Comparison of ENCODE assay signal across 1 cellular context in genomic region chr4:992297-993110, GRCh38.
A peak's percentile ranks its signal among the peaks of the same experiment; 100 is the strongest.
TF ChIP-seq lines count a peak whose summit lies in the region.

No MANE protein-coding gene starts in this region.

TF ChIP-seq in HepG2, 621 proteins besides CTCF, POLR2A, EP300 and RAD21 (continued from another document and continues in another):
- TF ChIP-seq ZNF503 (CRISPR knock-in tag; IDR thresholded peaks at IDR 0.05) (no peak), ZNF644 (CRISPR knock-in tag; IDR thresholded peaks at IDR 0.05; ENCODE audit: low read depth) (no peak), HNRNPL (IDR thresholded peaks at IDR 0.05; ENCODE audit: low read depth, low read length) (peak; percentile 96), NFAT5 (CRISPR knock-in tag; IDR thresholded peaks at IDR 0.05) (no peak), ZBTB43 (CRISPR knock-in tag; conservative IDR thresholded peaks at IDR 0.05) (peak; percentile 75; the same call in 1 of the 2 replicates), ZBTB2 (CRISPR knock-in tag; IDR thresholded peaks at IDR 0.05; ENCODE audit: low read depth) (peak; percentile 66), ZNF776 (CRISPR knock-in tag; IDR thresholded peaks at IDR 0.05) (no peak), ZNF317 (CRISPR knock-in tag; IDR thresholded peaks at IDR 0.05) (0 out of 2 replicates have a peak, but pooled peaks have one; percentile 49), SPEN (CRISPR knock-in tag; IDR thresholded peaks at IDR 0.05; ENCODE audit: low read depth) (peak; percentile 94), ZNF274 (CRISPR knock-in tag; IDR thresholded peaks at IDR 0.05) (peak; percentile 48; the same call in 1 of the 2 replicates), ZNF569 (CRISPR knock-in tag; IDR thresholded peaks at IDR 0.05; ENCODE audit: borderline replicate concordance) (peak; percentile 13; the same call in 1 of the 2 replicates), CREB1 (IDR thresholded peaks at IDR 0.05) (peak; percentile 42; the same call in 1 of the 2 replicates), CREB1 (CRISPR knock-in tag; IDR thresholded peaks at IDR 0.05) (no peak), MED8 (CRISPR knock-in tag; IDR thresholded peaks at IDR 0.05; ENCODE audit: insufficient replicate concordance) (peak; percentile 21), NCOA1 (CRISPR knock-in tag; IDR thresholded peaks at IDR 0.05) (peak; percentile 30; the same call in 1 of the 2 replicates), ZNF597 (CRISPR knock-in tag; IDR thresholded peaks at IDR 0.05) (no peak), ZNF816 (CRISPR knock-in tag; IDR thresholded peaks at IDR 0.05; ENCODE audit: borderline replicate concordance) (peak; percentile 79), KLF6 (CRISPR knock-in tag; IDR thresholded peaks at IDR 0.05) (peak; percentile 88), MEF2D (CRISPR knock-in tag; IDR thresholded peaks at IDR 0.05) (peak; percentile 82), JARID2 (CRISPR knock-in tag; IDR thresholded peaks at IDR 0.05; ENCODE audit: insufficient replicate concordance) (no peak), FOSL1 (CRISPR knock-in tag; IDR thresholded peaks at IDR 0.05; ENCODE audit: borderline replicate concordance) (no peak), UBTF (CRISPR knock-in tag; IDR thresholded peaks at IDR 0.05) (peak; percentile 93), KAT7 (CRISPR knock-in tag; IDR thresholded peaks at IDR 0.05; ENCODE audit: borderline replicate concordance) (peak; percentile 85), REST (IDR thresholded peaks at IDR 0.05; ENCODE audit: borderline replicate concordance in 1 of 2, low read depth in 1 of 2, low read length in 2 of 2) (peak in 1 of 2 experiments; percentile 49; a peak in 1 of 4 replicates), ZNF496 (CRISPR knock-in tag; IDR thresholded peaks at IDR 0.05; ENCODE audit: insufficient replicate concordance) (no peak)
- TF ChIP-seq, protein P1, sequence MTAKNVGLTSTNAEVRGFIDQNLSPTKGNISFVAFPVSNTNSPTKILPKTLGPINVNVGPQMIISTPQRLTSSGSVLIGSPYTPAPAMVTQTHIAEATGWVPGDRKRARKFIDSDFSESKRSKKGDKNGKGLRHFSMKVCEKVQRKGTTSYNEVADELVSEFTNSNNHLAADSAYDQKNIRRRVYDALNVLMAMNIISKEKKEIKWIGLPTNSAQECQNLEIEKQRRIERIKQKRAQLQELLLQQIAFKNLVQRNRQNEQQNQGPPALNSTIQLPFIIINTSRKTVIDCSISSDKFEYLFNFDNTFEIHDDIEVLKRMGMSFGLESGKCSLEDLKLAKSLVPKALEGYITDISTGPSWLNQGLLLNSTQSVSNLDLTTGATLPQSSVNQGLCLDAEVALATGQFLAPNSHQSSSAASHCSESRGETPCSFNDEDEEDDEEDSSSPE (CRISPR knock-in tag; IDR thresholded peaks at IDR 0.05) = 0 out of 2 replicates have a peak, but pooled peaks have one; percentile 37
- TF ChIP-seq, protein P2, sequence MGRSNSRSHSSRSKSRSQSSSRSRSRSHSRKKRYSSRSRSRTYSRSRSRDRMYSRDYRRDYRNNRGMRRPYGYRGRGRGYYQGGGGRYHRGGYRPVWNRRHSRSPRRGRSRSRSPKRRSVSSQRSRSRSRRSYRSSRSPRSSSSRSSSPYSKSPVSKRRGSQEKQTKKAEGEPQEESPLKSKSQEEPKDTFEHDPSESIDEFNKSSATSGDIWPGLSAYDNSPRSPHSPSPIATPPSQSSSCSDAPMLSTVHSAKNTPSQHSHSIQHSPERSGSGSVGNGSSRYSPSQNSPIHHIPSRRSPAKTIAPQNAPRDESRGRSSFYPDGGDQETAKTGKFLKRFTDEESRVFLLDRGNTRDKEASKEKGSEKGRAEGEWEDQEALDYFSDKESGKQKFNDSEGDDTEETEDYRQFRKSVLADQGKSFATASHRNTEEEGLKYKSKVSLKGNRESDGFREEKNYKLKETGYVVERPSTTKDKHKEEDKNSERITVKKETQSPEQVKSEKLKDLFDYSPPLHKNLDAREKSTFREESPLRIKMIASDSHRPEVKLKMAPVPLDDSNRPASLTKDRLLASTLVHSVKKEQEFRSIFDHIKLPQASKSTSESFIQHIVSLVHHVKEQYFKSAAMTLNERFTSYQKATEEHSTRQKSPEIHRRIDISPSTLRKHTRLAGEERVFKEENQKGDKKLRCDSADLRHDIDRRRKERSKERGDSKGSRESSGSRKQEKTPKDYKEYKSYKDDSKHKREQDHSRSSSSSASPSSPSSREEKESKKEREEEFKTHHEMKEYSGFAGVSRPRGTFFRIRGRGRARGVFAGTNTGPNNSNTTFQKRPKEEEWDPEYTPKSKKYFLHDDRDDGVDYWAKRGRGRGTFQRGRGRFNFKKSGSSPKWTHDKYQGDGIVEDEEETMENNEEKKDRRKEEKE (IDR thresholded peaks at IDR 0.05) = no peak
- TF ChIP-seq, protein P3, sequence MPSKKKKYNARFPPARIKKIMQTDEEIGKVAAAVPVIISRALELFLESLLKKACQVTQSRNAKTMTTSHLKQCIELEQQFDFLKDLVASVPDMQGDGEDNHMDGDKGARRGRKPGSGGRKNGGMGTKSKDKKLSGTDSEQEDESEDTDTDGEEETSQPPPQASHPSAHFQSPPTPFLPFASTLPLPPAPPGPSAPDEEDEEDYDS (CRISPR knock-in tag; IDR thresholded peaks at IDR 0.05) = peak; percentile 95
- TF ChIP-seq, protein P4, sequence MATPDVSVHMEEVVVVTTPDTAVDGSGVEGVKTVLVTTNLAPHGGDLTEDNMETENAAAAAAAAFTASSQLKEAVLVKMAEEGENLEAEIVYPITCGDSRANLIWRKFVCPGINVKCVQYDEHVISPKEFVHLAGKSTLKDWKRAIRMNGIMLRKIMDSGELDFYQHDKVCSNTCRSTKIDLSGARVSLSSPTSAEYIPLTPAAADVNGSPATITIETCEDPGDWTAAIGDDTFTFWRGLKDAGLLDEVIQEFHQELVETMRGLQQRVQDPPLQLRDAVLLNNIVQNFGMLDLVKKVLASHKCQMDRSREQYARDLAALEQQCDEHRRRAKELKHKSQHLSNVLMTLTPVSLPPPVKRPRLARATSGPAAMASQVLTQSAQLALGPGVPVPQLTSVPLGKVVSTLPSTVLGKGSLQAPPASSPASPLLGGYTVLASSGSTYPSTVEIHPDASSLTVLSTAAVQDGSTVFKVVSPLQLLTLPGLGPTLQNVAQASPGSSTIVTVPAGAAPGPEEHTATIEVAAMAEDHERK (CRISPR knock-in tag; IDR thresholded peaks at IDR 0.05; ENCODE audit: low read depth) = 0 out of 2 replicates have a peak, but pooled peaks have one; percentile 22
